22 cellular contexts compared by ENCODE assay signal in genomic region chr16:87339086-87339723, GRCh38. TPM values are rescaled to one million over a fixed set of nuclear protein-coding genes. Genes with fewer than 3 reads are reported as not detected.
DNase-seq lines count a peak whose midpoint lies in the region; ATAC-seq, FAIRE-seq and TF ChIP-seq lines count a peak whose summit lies in the region.
"Had no signal": no experiment of that assay in that cellular context is flagged by ENCODE, and none has a peak within 500 bp of the region (broad histone marks: within the 10 kb centered on the region; RNA-seq: fewer than 3 reads in every experiment).

No MANE protein-coding gene starts in this region.

- peaks cover 13% of the 10 kb centered on the region for H3K79me1 ChIP-seq in neuronal stem cell (ENCODE audit: low read depth, low read length)

- peak overlapping the region; percentile 17 for H3K27ac Mint-ChIP-seq in activated T-cell treated with anti-CD3 and anti-CD28 coated beads, Interleukin-2, amount 50 U/mL, for 72 hours
- no peak overlapping the region for H3K27ac Mint-ChIP-seq in activated T-cell treated with anti-CD3 and anti-CD28 coated beads, Interleukin-2, amount 50 U/mL, for 24 hours
- H3K27ac Mint-ChIP-seq in Caco-2 (ENCODE audit: unreplicated experiment): peak overlapping the region; percentile 68
- H3K27ac Mint-ChIP-seq in central memory CD8-positive, alpha-beta T cell (ENCODE audit: low read depth): peak overlapping the region; percentile 66
- H3K27ac Mint-ChIP-seq: GM23338 had no signal

- no peak overlapping the region for H3K4me3 Mint-ChIP-seq in activated T-cell treated with anti-CD3 and anti-CD28 coated beads, Interleukin-2, amount 50 U/mL, for 72 hours
- no peak overlapping the region for H3K4me3 Mint-ChIP-seq in activated T-cell treated with anti-CD3 and anti-CD28 coated beads, Interleukin-2, amount 50 U/mL, for 24 hours
- no peak overlapping the region for H3K4me3 Mint-ChIP-seq in Caco-2 (ENCODE audit: unreplicated experiment)
- no peak overlapping the region for H3K4me3 Mint-ChIP-seq in central memory CD8-positive, alpha-beta T cell
- H3K4me3 Mint-ChIP-seq: CD8-positive, alpha-beta T cell; GM23338 had no signal

- no peak overlapping the region for H2BK5ac ChIP-seq in neuronal stem cell (ENCODE audit: low read length)

- H3K27me3 ChIP-seq in Caco-2 (replicated peaks; ENCODE audit: control insufficient read depth, insufficient read depth, low read length): no peaks in the 10 kb centered on the region
- H3K27me3 ChIP-seq in neuronal stem cell (ENCODE audit: control insufficient read depth in 3 of 3, insufficient read depth in 3 of 3, low read depth in 1 of 3, low read length in 3 of 3): no peaks in the 10 kb centered on the region
- no peaks in the 10 kb centered on the region for H3K27me3 ChIP-seq in adrenal gland
- H3K27me3 ChIP-seq: SJCRH30 had no signal

- TF ChIP-seq POLR2A in adrenal gland (IDR thresholded peaks at IDR 0.05) (no peak), H54 (IDR thresholded peaks at IDR 0.05; ENCODE audit: low read depth, low read length) (no peak)

- H4K8ac ChIP-seq in neuronal stem cell (ENCODE audit: low read depth, low read length): no peak overlapping the region

- no peak for ATAC-seq in activated T-cell treated with anti-CD3 and anti-CD28 coated beads, Interleukin-2, amount 50 U/mL, for 72 hours (replicated peaks in 1 of 2)
- no peak for ATAC-seq in central memory CD8-positive, alpha-beta T cell (replicated peaks; ENCODE audit: extremely low read depth, poor library complexity, severe bottlenecking)
- ATAC-seq: CD8-positive, alpha-beta T cell; GM23338 had no signal

- peak overlapping the region; percentile 47 for H3K14ac ChIP-seq in neuronal stem cell (ENCODE audit: low read length)

- H4K91ac ChIP-seq in neuronal stem cell (ENCODE audit: low read depth, low read length, poor library complexity): no peak overlapping the region

- CTCF ChIA-PET in Caco-2 (lab: Charles Lee): no interaction called here

- no peak overlapping the region for H2AFZ ChIP-seq in neuronal stem cell (ENCODE audit: low read length)
- H2AFZ ChIP-seq: GM23338 had no signal

- H3K4ac ChIP-seq in neuronal stem cell (ENCODE audit: low read length): no peak overlapping the region

- WGBS in neuronal stem cell (ENCODE audit: extremely low coverage in 2 of 2, insufficient read length in 2 of 2, insufficient replicate concordance in 1 of 2), 2 donors: no CpG with 5 or more reads among the region's 17 CpGs
- WGBS in adrenal gland, 4 donors: 87 to 94% (median 92%) methylated on average over 10 to 17 of the region's 17 CpGs

- no peak overlapping the region for H3K4me2 ChIP-seq in neuronal stem cell (ENCODE audit: insufficient read depth, low read length, poor library complexity, severe bottlenecking)
- H3K4me2 ChIP-seq: GM23338 had no signal

- peaks cover 10% of the 10 kb centered on the region for H3K4me1 Mint-ChIP-seq in activated T-cell treated with anti-CD3 and anti-CD28 coated beads, Interleukin-2, amount 50 U/mL, for 72 hours (ENCODE audit: low read depth)
- H3K4me1 Mint-ChIP-seq in activated T-cell treated with anti-CD3 and anti-CD28 coated beads, Interleukin-2, amount 50 U/mL, for 24 hours (ENCODE audit: low read depth): peaks cover 21% of the 10 kb centered on the region
- no peaks in the 10 kb centered on the region for H3K4me1 Mint-ChIP-seq in Caco-2 (ENCODE audit: low read depth, unreplicated experiment)
- H3K4me1 Mint-ChIP-seq in central memory CD8-positive, alpha-beta T cell: peaks cover 9% of the 10 kb centered on the region

- no peak overlapping the region for H3K4me3 ChIP-seq in Caco-2 (ENCODE audit: low read depth, low read length)
- no peak overlapping the region for H3K4me3 ChIP-seq in neuronal stem cell (ENCODE audit: low read length in 2 of 2)
- H3K4me3 ChIP-seq in adrenal gland: no peak overlapping the region
- H3K4me3 ChIP-seq: GM23338, SJCRH30 had no signal

- H3K9me3 Mint-ChIP-seq in activated T-cell treated with anti-CD3 and anti-CD28 coated beads, Interleukin-2, amount 50 U/mL, for 72 hours: no peaks in the 10 kb centered on the region
- H3K9me3 Mint-ChIP-seq in activated T-cell treated with anti-CD3 and anti-CD28 coated beads, Interleukin-2, amount 50 U/mL, for 24 hours: no peaks in the 10 kb centered on the region
- no peaks in the 10 kb centered on the region for H3K9me3 Mint-ChIP-seq in Caco-2 (ENCODE audit: unreplicated experiment)
- no peaks in the 10 kb centered on the region for H3K9me3 Mint-ChIP-seq in central memory CD8-positive, alpha-beta T cell
- H3K9me3 Mint-ChIP-seq: CD8-positive, alpha-beta T cell; GM23338; IgD-negative memory B cell had no signal

- H2BK120ac ChIP-seq in neuronal stem cell (ENCODE audit: low read depth, low read length): no peak overlapping the region

- no peaks in the 10 kb centered on the region for H3K27me3 Mint-ChIP-seq in activated T-cell treated with anti-CD3 and anti-CD28 coated beads, Interleukin-2, amount 50 U/mL, for 72 hours (ENCODE audit: low read depth)
- H3K27me3 Mint-ChIP-seq in activated T-cell treated with anti-CD3 and anti-CD28 coated beads, Interleukin-2, amount 50 U/mL, for 24 hours: no peaks in the 10 kb centered on the region
- H3K27me3 Mint-ChIP-seq in Caco-2 (ENCODE audit: insufficient read depth, unreplicated experiment): no peaks in the 10 kb centered on the region
- no peaks in the 10 kb centered on the region for H3K27me3 Mint-ChIP-seq in central memory CD8-positive, alpha-beta T cell
- H3K27me3 Mint-ChIP-seq: IgD-negative memory B cell had no signal

- peak overlapping the region; percentile 67 for H3K23ac ChIP-seq in neuronal stem cell (ENCODE audit: low read depth, low read length, poor library complexity)

- FAIRE-seq in H54 (lab: Jason Lieb, UNC): no peak
- FAIRE-seq: GM12891 had no signal

- H3K18ac ChIP-seq in neuronal stem cell (ENCODE audit: low read length): no peak overlapping the region

- no TSS peak for BruUV-seq in Caco-2 (replicated peaks; lab: Mats Ljungman, UMichigan)

- TF ChIP-seq CTCF in Caco-2 (IDR thresholded peaks at IDR 0.05; ENCODE audit: insufficient read depth in 1 of 2, low read depth in 1 of 2, low read length in 1 of 2, severe bottlenecking in 1 of 2, unreplicated experiment in 1 of 2) (no peak), adrenal gland (IDR thresholded peaks at IDR 0.05) (no peak)

- POLR2A ChIA-PET in Caco-2 (lab: Charles Lee): no interaction called here

- H3K36me3 ChIP-seq in Caco-2 (ENCODE audit: control insufficient read depth, insufficient read depth, low read length) (peaks cover 9% of the 10 kb centered on the region), neuronal stem cell (replicated peaks in 1 of 2; ENCODE audit: control insufficient read depth in 2 of 2, insufficient read depth in 2 of 2, low read length in 2 of 2) (peaks cover 26 to 49% of the 10 kb centered on the region in 2 donors), adrenal gland (replicated peaks in 1 of 2) (peaks cover 0 to 58% of the 10 kb centered on the region in 2 donors)

- H2BK15ac ChIP-seq in neuronal stem cell (ENCODE audit: low read length): no peak overlapping the region

- no peaks in the 10 kb centered on the region for H3K9me3 ChIP-seq in Caco-2
- peaks cover 0 to 2% of the 10 kb centered on the region in 2 donors for H3K9me3 ChIP-seq in neuronal stem cell (replicated peaks in 1 of 2; ENCODE audit: control insufficient read depth in 2 of 2, insufficient read depth in 1 of 2, low read depth in 1 of 2, low read length in 2 of 2)
- no peaks in the 10 kb centered on the region for H3K9me3 ChIP-seq in adrenal gland (replicated peaks in 1 of 3)
- H3K9me3 ChIP-seq: SJCRH30 had no signal

- H3K9ac ChIP-seq in neuronal stem cell (ENCODE audit: low read depth, low read length, poor library complexity): no peak overlapping the region

- DNase-seq in activated T-cell treated with anti-CD3 and anti-CD28 coated beads, Interleukin-2, amount 50 U/mL, for 72 hours: no peak
- no peak for DNase-seq in activated T-cell treated with anti-CD3 and anti-CD28 coated beads, Interleukin-2, amount 50 U/mL, for 24 hours
- DNase-seq in Caco-2: no peak
- no peak for DNase-seq in central memory CD8-positive, alpha-beta T cell (ENCODE audit: low spot score in 2 of 2)
- no peak for DNase-seq in neuronal stem cell (ENCODE audit: low spot score)
- no peak for DNase-seq in adrenal gland
- DNase-seq in H54 (ENCODE audit: insufficient read length, low spot score): no peak
- DNase-seq: AML-193; C1 segment of cervical spinal cord; Calu3; CD8-positive, alpha-beta T cell; DMS153; MV-4-11; NCI-H1105 treated with DMSO at 0.1 percent for 48 hours; NCI-H2029 treated with DMSO at 0.1 percent for 48 hours; NCI-H226; NCI-H510A treated with DMSO at 0.1 percent for 48 hours; NCI-H748 treated with DMSO at 0.1 percent for 48 hours; SJCRH30 had no signal

- H2BK12ac ChIP-seq in neuronal stem cell (ENCODE audit: low read length): no peak overlapping the region

- H3K4me1 ChIP-seq in Caco-2 (no peaks in the 10 kb centered on the region), neuronal stem cell (ENCODE audit: control insufficient read depth in 2 of 2, insufficient read depth in 1 of 2, low read depth in 1 of 2, low read length in 2 of 2) (peaks cover 0 to 12% of the 10 kb centered on the region in 2 donors), adrenal gland (replicated peaks in 1 of 2) (peaks cover 0 to 4% of the 10 kb centered on the region in 2 donors)
- H3K4me1 ChIP-seq: SJCRH30 had no signal

- intact Hi-C loops in Caco-2 (cut with micrococcal nuclease; ENCODE audit: unreplicated experiment): no loop called here
- intact Hi-C loops in adrenal gland (cut with DNase I): no loop called here

- H3K27ac ChIP-seq in neuronal stem cell (replicated peaks; ENCODE audit: low read length) (no peak overlapping the region), adrenal gland (no peak overlapping the region)
- H3K27ac ChIP-seq: SJCRH30 had no signal

- no peak overlapping the region for H2AK5ac ChIP-seq in neuronal stem cell (ENCODE audit: low read depth, low read length)

- H3K36me3 Mint-ChIP-seq in activated T-cell treated with anti-CD3 and anti-CD28 coated beads, Interleukin-2, amount 50 U/mL, for 72 hours (ENCODE audit: insufficient read depth in 2 of 2): peaks cover 3 to 15% of the 10 kb centered on the region in 2 donors
- H3K36me3 Mint-ChIP-seq in activated T-cell treated with anti-CD3 and anti-CD28 coated beads, Interleukin-2, amount 50 U/mL, for 24 hours (ENCODE audit: low read depth): peaks cover 94% of the 10 kb centered on the region
- peaks cover 80% of the 10 kb centered on the region for H3K36me3 Mint-ChIP-seq in Caco-2 (ENCODE audit: insufficient read depth, unreplicated experiment)
- H3K36me3 Mint-ChIP-seq in central memory CD8-positive, alpha-beta T cell (ENCODE audit: insufficient read depth): peaks cover 29% of the 10 kb centered on the region

RNA-seq across cellular contexts. Expression of gene C16orf95, which starts 22.0 kb away (rescaled TPM):
- total RNA-seq in activated T-cell treated with anti-CD3 and anti-CD28 coated beads, Interleukin-2, amount 50 U/mL, for 72 hours: 10 to 100 TPM; 15.1 to 17.8 TPM
- 4.4 and 6.9 TPM in 2 replicates for total RNA-seq in Caco-2 (2022)
- polyA plus RNA-seq in neuronal stem cell (2013, experiment 1 of 2): 4.5 TPM
- 4.9 TPM for polyA plus RNA-seq in neuronal stem cell (2013, experiment 2 of 2)
- 1 to 10 TPM in 6 of 8 donors, under 1 TPM in 2; 0.67 to 9.9 (median 4.9) TPM for total RNA-seq in adrenal gland
- polyA plus RNA-seq in adrenal gland: 1 to 10 TPM; 2.5 to 7.8 (median 7.1) TPM

RNA-seq across cellular contexts. Expression of gene FBXO31, which starts 44.4 kb away (rescaled TPM):
- 10 to 100 TPM; 33.7 to 36.8 TPM for total RNA-seq in activated T-cell treated with anti-CD3 and anti-CD28 coated beads, Interleukin-2, amount 50 U/mL, for 72 hours
- total RNA-seq in Caco-2 (2022): 50.9 and 55.6 TPM in 2 replicates
- polyA plus RNA-seq in neuronal stem cell (2013, experiment 1 of 2): 9.0 TPM
- polyA plus RNA-seq in neuronal stem cell (2013, experiment 2 of 2): 8.4 TPM
- 100 to 1,000 TPM in 1 of 8 donors, 10 to 100 TPM in 7; 41.4 to 106 (median 76.5) TPM for total RNA-seq in adrenal gland
- 10 to 100 TPM; 22.9 to 31.1 (median 24.9) TPM for polyA plus RNA-seq in adrenal gland

RNA-seq across cellular contexts. Expression of gene MAP1LC3B, which starts 52.9 kb away (rescaled TPM):
- 100 to 1,000 TPM; 116 to 146 TPM for total RNA-seq in activated T-cell treated with anti-CD3 and anti-CD28 coated beads, Interleukin-2, amount 50 U/mL, for 72 hours
- total RNA-seq in Caco-2 (2022) (64.7 and 72.3 TPM in 2 replicates), adrenal gland (100 to 1,000 TPM in 1 of 8 donors, 10 to 100 TPM in 7; 45.7 to 116 (median 73.2) TPM)
- polyA plus RNA-seq in neuronal stem cell (2013, experiment 1 of 2): 41.5 TPM
- 41.0 TPM for polyA plus RNA-seq in neuronal stem cell (2013, experiment 2 of 2)
- 100 to 1,000 TPM in 1 of 3 donors, 10 to 100 TPM in 2; 43.3 to 100 (median 50.9) TPM for polyA plus RNA-seq in adrenal gland
